8 cellular contexts compared by ENCODE assay signal in genomic region chr16:29863669-29863984, GRCh38. TPM values are rescaled to one million over a fixed set of nuclear protein-coding genes. Genes with fewer than 3 reads are reported as not detected.
DNase-seq lines count a peak whose midpoint lies in the region; TF ChIP-seq lines count a peak whose summit lies in the region.

No MANE protein-coding gene starts in this region.

- H3K36me3 ChIP-seq in HUES48 (ENCODE audit: control insufficient read depth, insufficient read depth, low read length) (peaks cover 25% of the 10 kb centered on the region), brain microvascular endothelial cell (replicated peaks) (peaks cover 16% of the 10 kb centered on the region), muscle layer of colon (ENCODE audit: insufficient read depth, low read length) (peaks cover 24% of the 10 kb centered on the region)

- H3K9ac ChIP-seq in HUES48 (ENCODE audit: low read depth, low read length), result no peak overlapping the region; the same call in 1 of the 2 replicates
- no peak overlapping the region for H3K9ac ChIP-seq in muscle layer of colon (ENCODE audit: low read length)

- TF ChIP-seq CTCF in 22Rv1 (IDR thresholded peaks at IDR 0.05) (peak; percentile 58), brain microvascular endothelial cell (IDR thresholded peaks at IDR 0.05; ENCODE audit: low read depth, low read length, missing control alignments) (no peak)

- H3K4me3 ChIP-seq in HUES48 (ENCODE audit: low read depth, low read length) (peak overlapping the region; percentile 97; the same call in 1 of the 2 replicates), brain microvascular endothelial cell (ENCODE audit: low read depth, low read length) (peak overlapping the region; percentile 36), muscle layer of colon (ENCODE audit: low read depth in 1 of 2, low read length in 2 of 2) (peak overlapping the region; percentile 77 to 84)

- H3K9me3 ChIP-seq in HUES48 (ENCODE audit: control insufficient read depth, insufficient read depth, low read length) (no peaks in the 10 kb centered on the region), muscle layer of colon (ENCODE audit: low read length) (no peaks in the 10 kb centered on the region)

- H3K27ac ChIP-seq in 22Rv1 (peak overlapping the region; percentile 85), HUES48 (ENCODE audit: low read depth, low read length) (peak overlapping the region; percentile 99), brain microvascular endothelial cell (peak overlapping the region; percentile 99), muscle layer of colon (ENCODE audit: low read depth, low read length) (no peak overlapping the region)

- in situ Hi-C loops in brain microvascular endothelial cell (cut with HindIII; ENCODE audit: low pct_ligation_motif_present, low sequenced_read_pairs), result no loop called here

- H3K4me1 ChIP-seq in HUES48 (ENCODE audit: control insufficient read depth, insufficient read depth, low read length) (peaks cover 4% of the 10 kb centered on the region; the same call in 1 of the 2 replicates), muscle layer of colon (ENCODE audit: insufficient read depth, low read length) (peaks cover 18% of the 10 kb centered on the region)

- no peak for DNase-seq in brain microvascular endothelial cell
- DNase-seq in cerebellar cortex (ENCODE audit: low spot score), result no peak
- DNase-seq in OCI-M1 (lab: John Stamatoyannopoulos, UW), result no peak
- no peak for DNase-seq in dermis blood vessel endothelial cell
- no peak for DNase-seq in NCI-H510A (lab: John Stamatoyannopoulos, UW)

- H3K27me3 ChIP-seq in HUES48 (ENCODE audit: control insufficient read depth, insufficient read depth, low read length) (no peaks in the 10 kb centered on the region), brain microvascular endothelial cell (replicated peaks) (no peaks in the 10 kb centered on the region), muscle layer of colon (ENCODE audit: control insufficient read depth in 1 of 2, insufficient read depth in 2 of 2, low read length in 2 of 2) (no peaks in the 10 kb centered on the region)

RNA-seq across cellular contexts. Expression of gene CDIPT, which starts 0.6 kb away (rescaled TPM):
- 107 and 117 TPM in 2 replicates for total RNA-seq in dermis blood vessel endothelial cell

RNA-seq across cellular contexts. Expression of gene SEZ6L2, which starts 35.7 kb away (rescaled TPM):
- 0.68 and 2.2 TPM in 2 replicates for total RNA-seq in dermis blood vessel endothelial cell

RNA-seq across cellular contexts. Expression of gene ASPHD1, which starts 36.7 kb away (rescaled TPM):
- total RNA-seq in dermis blood vessel endothelial cell, result 0.47 TPM in 1 of 2 replicates, not detected in the other

RNA-seq across cellular contexts. Expression of gene MVP, which starts 43.4 kb away (rescaled TPM):
- total RNA-seq in dermis blood vessel endothelial cell, result 222 and 262 TPM in 2 replicates

RNA-seq across cellular contexts. Expression of gene PAGR1, which starts 47.7 kb away (rescaled TPM):
- total RNA-seq in dermis blood vessel endothelial cell, result 23.5 and 30.1 TPM in 2 replicates

Comparison
In these comparisons a context has a peak if more than half of its experiments do, and no peak if none do; other contexts are left out.
1. H3K4me3 ChIP-seq: peak in every context shown above with its lines; median percentile 97 in HUES48; 80 in muscle layer of colon; 36 in brain microvascular endothelial cell.